19 cellular contexts compared by ENCODE assay signal in genomic region chr4:27011401-27011800, GRCh38.
DNase-seq lines count a peak whose midpoint lies in the region; ATAC-seq and TF ChIP-seq lines count a peak whose summit lies in the region.
"Had no signal": no experiment of that assay in that cellular context is flagged by ENCODE, and none has a peak within 500 bp of the region (broad histone marks: within the 10 kb centered on the region; RNA-seq: fewer than 3 reads in every experiment).

No MANE protein-coding gene starts in this region.

- no peaks in the 10 kb centered on the region for H3K36me3 ChIP-seq in mucosa of descending colon (ENCODE audit: low read depth)
- no peaks in the 10 kb centered on the region for H3K36me3 ChIP-seq in Peyer's patch

- H3K4me3 ChIP-seq in epithelial cell of esophagus (ENCODE audit: low read length) = no peak overlapping the region
- H3K4me3 ChIP-seq in mucosa of descending colon = no peak overlapping the region
- H3K4me3 ChIP-seq in Peyer's patch = no peak overlapping the region
- H3K4me3 ChIP-seq: BLaER1, SJCRH30 had no signal

- H3K27me3 ChIP-seq in Peyer's patch = no peaks in the 10 kb centered on the region
- H3K27me3 ChIP-seq: BLaER1, SJCRH30 had no signal

- intact Hi-C loops in mucosa of descending colon (cut with DNase I, micrococcal nuclease) = loop anchor here in 1 of 2 donors (10.0 kb wide), 1 partner anchor 557 kb away; no protein-coding TSS in a partner anchor

- no peaks in the 10 kb centered on the region for H3K4me1 ChIP-seq in mucosa of descending colon (ENCODE audit: low read depth)
- peaks cover 0 to 4% (median 0%) of the 10 kb centered on the region in 4 donors for H3K4me1 ChIP-seq in Peyer's patch
- H3K4me1 ChIP-seq: SJCRH30 had no signal

- H3K9me3 ChIP-seq in mucosa of descending colon (no peaks in the 10 kb centered on the region), Peyer's patch (no peaks in the 10 kb centered on the region)
- H3K9me3 ChIP-seq: BLaER1, SJCRH30 had no signal

- TF ChIP-seq POLR2A in Peyer's patch (IDR thresholded peaks at IDR 0.05) = no peak

- peak; percentile 61 for ATAC-seq in mucosa of descending colon
- ATAC-seq in GM19351 (IDR thresholded peaks at IDR 0.05; ENCODE audit: unreplicated experiment) = no peak
- no peak for ATAC-seq in HG03460 (IDR thresholded peaks at IDR 0.05; ENCODE audit: unreplicated experiment)

- H3K27ac ChIP-seq in Peyer's patch = no peak overlapping the region
- H3K27ac ChIP-seq: 22Rv1, BLaER1, SJCRH30 had no signal

- DNase-seq in NCI-H1417 (lab: John Stamatoyannopoulos, UW) = peak in 2 of 3 experiments; percentile 1 to 25
- DNase-seq in NCI-H1417 treated with DMSO at 0.1 percent for 48 hours (lab: John Stamatoyannopoulos, UW) = no peak
- peak; percentile 75 for DNase-seq in NCI-H1048 (lab: John Stamatoyannopoulos, UW)
- peak; percentile 82 for DNase-seq in epithelial cell of esophagus (ENCODE audit: low read depth)
- DNase-seq in mucosa of descending colon = no peak
- no peak for DNase-seq in Peyer's patch
- DNase-seq: CD8-positive, alpha-beta memory T cell; EL; H9; Karpas-422; NCI-H1436; NCI-H2081 treated with DMSO at 0.1 percent for 48 hours; NCI-H345; NCI-H82; SJCRH30 had no signal

- TF ChIP-seq CTCF in epithelial cell of esophagus (IDR thresholded peaks at IDR 0.05; ENCODE audit: insufficient read depth, low read depth, low read length, missing control alignments) (no peak), mucosa of descending colon (IDR thresholded peaks at IDR 0.05) (no peak), Peyer's patch (IDR thresholded peaks at IDR 0.05) (no peak)

Comparison
In these comparisons a context has a peak if more than half of its experiments do, and no peak if none do; other contexts are left out.
1. DNase-seq: peak in NCI-H1417 (2 of 3), NCI-H1048 (single experiment) and epithelial cell of esophagus (single experiment); none in NCI-H1417 treated with DMSO at 0.1 percent for 48 hours (single experiment), mucosa of descending colon (0 of 3) and Peyer's patch (0 of 3).